Comparison of ENCODE assay signal across 28 cellular contexts in genomic region chr2:101692766-101693165, GRCh38.
"Had no signal": no experiment of that assay in that cellular context is flagged by ENCODE, and none has a peak within 500 bp of the region (broad histone marks: within the 10 kb centered on the region; RNA-seq: fewer than 3 reads in every experiment).

No MANE protein-coding gene starts in this region.

- H3K27ac Mint-ChIP-seq: activated naive CD8-positive, alpha-beta T cell; effector memory CD8-positive, alpha-beta T cell; immature natural killer cell had no signal

- DNase-seq: activated CD4-positive, alpha-beta T cell treated with anti-CD3 and anti-CD28 coated beads for 48 hours; activated CD4-positive, alpha-beta T cell treated with anti-CD3 and anti-CD28 coated beads, Interleukin-2, amount 50 U/mL, for 48 hours; activated CD4-positive, CD25-positive, alpha-beta regulatory T cell; activated CD8-positive, alpha-beta memory T cell treated with anti-CD3 and anti-CD28 coated beads for 24 hours; activated effector memory CD4-positive, alpha-beta T cell treated with Interleukin-2 at 50 U/mL for 16 hours; activated naive CD4-positive, alpha-beta T cell treated with Interleukin-2 at 50 U/mL for 16 hours; adrenal gland; brain microvascular endothelial cell; effector memory CD8-positive, alpha-beta T cell; erythroblast; foreskin keratinocyte; heart left ventricle; hypothalamus; immature natural killer cell; kidney; left colon; mammary epithelial cell; pancreas; psoas muscle; stimulated activated CD4-positive, alpha-beta T cell treated with anti-CD3 and anti-CD28 coated beads, Interleukin-15, amount 100 ng/mL, for 24 hours; stimulated activated naive CD4-positive, alpha-beta T cell treated with Interleukin-2 at 50 U/mL for 16 hours; T-helper 9 cell; trophoblast cell; uterus had no signal

- H3K9me3 ChIP-seq: adrenal gland, ascending aorta, pancreas, psoas muscle, right atrium auricular region, uterus had no signal

- H3K4me1 ChIP-seq: ascending aorta, foreskin keratinocyte had no signal

- H3K27ac ChIP-seq: adrenal gland, ascending aorta, brain microvascular endothelial cell, coronary artery, foreskin keratinocyte, heart left ventricle, pancreas, psoas muscle, right atrium auricular region, uterus had no signal

- H3K36me3 ChIP-seq: adrenal gland, ascending aorta, brain microvascular endothelial cell, heart left ventricle, pancreas, right atrium auricular region, uterus had no signal

- FAIRE-seq: kidney, pancreas had no signal

- H3K27me3 Mint-ChIP-seq: activated naive CD8-positive, alpha-beta T cell; effector memory CD8-positive, alpha-beta T cell had no signal

- H3K9me3 Mint-ChIP-seq: effector memory CD8-positive, alpha-beta T cell had no signal

- H3K27me3 ChIP-seq: adrenal gland, ascending aorta, brain microvascular endothelial cell, foreskin keratinocyte, heart left ventricle, pancreas, right atrium auricular region, uterus had no signal

- ATAC-seq: effector memory CD8-positive, alpha-beta T cell; foreskin keratinocyte; heart left ventricle; left colon; pancreas; psoas muscle had no signal

- H3K36me3 Mint-ChIP-seq: activated naive CD8-positive, alpha-beta T cell; immature natural killer cell had no signal

- H3K4me3 ChIP-seq: adrenal gland, ascending aorta, coronary artery, heart left ventricle, pancreas, psoas muscle, right atrium auricular region, uterus had no signal

- H3K4me3 Mint-ChIP-seq: activated naive CD8-positive, alpha-beta T cell; effector memory CD8-positive, alpha-beta T cell; immature natural killer cell had no signal
